16 cellular contexts compared by ENCODE assay signal in genomic region chr4:100049872-100050271, GRCh38.
A peak's percentile ranks its signal among the peaks of the same experiment; 100 is the strongest.
DNase-seq lines count a peak whose midpoint lies in the region; ATAC-seq, FAIRE-seq and TF ChIP-seq lines count a peak whose summit lies in the region.
"Had no signal": no experiment of that assay in that cellular context is flagged by ENCODE, and none has a peak within 500 bp of the region (broad histone marks: within the 10 kb centered on the region; RNA-seq: fewer than 3 reads in every experiment).

No MANE protein-coding gene starts in this region.

- no peak overlapping the region for H2AFZ ChIP-seq in mesenchymal stem cell (ENCODE audit: low read depth, low read length)

- no peak overlapping the region for H3K4ac ChIP-seq in mesenchymal stem cell (ENCODE audit: low read depth in 1 of 2, low read length in 2 of 2)

- H2BK120ac ChIP-seq in mesenchymal stem cell (ENCODE audit: low read depth, low read length): no peak overlapping the region

- no peak for FAIRE-seq in HTR-8/SVneo (lab: Jason Lieb, UNC)
- FAIRE-seq: K562 had no signal

- no peak overlapping the region for H2BK5ac ChIP-seq in mesenchymal stem cell (ENCODE audit: low read depth, low read length, poor library complexity, severe bottlenecking)

- no peak overlapping the region for H3K14ac ChIP-seq in mesenchymal stem cell (ENCODE audit: low read length in 2 of 2)

- H3K4me1 ChIP-seq in mesenchymal stem cell (ENCODE audit: control insufficient read depth, insufficient read depth, low read depth, low read length): no peaks in the 10 kb centered on the region
- H3K4me1 ChIP-seq: BE2C, SJCRH30 had no signal

- no peak overlapping the region for H3K23ac ChIP-seq in mesenchymal stem cell (ENCODE audit: low read length in 2 of 2)

- no peak overlapping the region for H2BK15ac ChIP-seq in mesenchymal stem cell (ENCODE audit: low read depth, poor library complexity, severe bottlenecking)

- DNase-seq in HFFc6 (peak; percentile 7), M059J (ENCODE audit: low read depth) (peak; percentile 29), epithelial cell of esophagus (ENCODE audit: low read depth) (peak; percentile 48), mesenchymal stem cell (no peak), occipital lobe (lab: John Stamatoyannopoulos, UW) (no peak), HTR-8/SVneo (ENCODE audit: insufficient read length, low spot score) (no peak)
- DNase-seq: BE2C, H7, NCI-H1092, NCI-H1436, NCI-H187 treated with DMSO at 0.1 percent for 48 hours, NCI-H748 treated with DMSO at 0.1 percent for 48 hours, SJCRH30 had no signal

- no peak overlapping the region for H3K4me3 Mint-ChIP-seq in HFFc6

- peak overlapping the region; percentile 65 for H3K27ac ChIP-seq in mesenchymal stem cell (ENCODE audit: low read length, poor library complexity, severe bottlenecking)
- H3K27ac ChIP-seq: SJCRH30 had no signal

- no peaks in the 10 kb centered on the region for H3K36me3 ChIP-seq in mesenchymal stem cell (ENCODE audit: control insufficient read depth in 1 of 2, insufficient read depth in 2 of 2, low read depth in 1 of 2, low read length in 2 of 2)
- H3K36me3 ChIP-seq: BE2C, SJCRH30 had no signal

- peaks cover 23% of the 10 kb centered on the region for H3K4me1 Mint-ChIP-seq in HFFc6 (ENCODE audit: low read depth)

- H3K79me1 ChIP-seq in mesenchymal stem cell (replicated peaks; ENCODE audit: low read length, poor library complexity, severe bottlenecking): no peaks in the 10 kb centered on the region

- no peak overlapping the region for H2BK12ac ChIP-seq in mesenchymal stem cell (ENCODE audit: low read length in 2 of 2)

- TF ChIP-seq CTCF in HFFc6 (IDR thresholded peaks at IDR 0.05): no peak
- no peak for TF ChIP-seq CTCF in epithelial cell of esophagus (IDR thresholded peaks at IDR 0.05; ENCODE audit: insufficient read depth, low read depth, low read length, missing control alignments)

- H3K9ac ChIP-seq in mesenchymal stem cell (ENCODE audit: low read length): no peak overlapping the region

- H3K4me2 ChIP-seq in mesenchymal stem cell (ENCODE audit: low read length, poor library complexity, severe bottlenecking): no peak overlapping the region

- no peak overlapping the region for H4K91ac ChIP-seq in mesenchymal stem cell (ENCODE audit: low read length)

- no peak overlapping the region for H2AK5ac ChIP-seq in mesenchymal stem cell (ENCODE audit: low read length, severe bottlenecking)

- no peak overlapping the region for H3K4me3 ChIP-seq in epithelial cell of esophagus (ENCODE audit: low read length)
- no peak overlapping the region for H3K4me3 ChIP-seq in mesenchymal stem cell (ENCODE audit: insufficient read depth in 1 of 2, low read depth in 1 of 2, low read length in 2 of 2)
- H3K4me3 ChIP-seq: K562, SJCRH30 had no signal

- no peaks in the 10 kb centered on the region for H3K9me3 Mint-ChIP-seq in HFFc6

- H3K27ac Mint-ChIP-seq in HFFc6: peak overlapping the region; percentile 0; the same call in 1 of the 2 replicates

- no peak overlapping the region for H3K18ac ChIP-seq in mesenchymal stem cell (ENCODE audit: low read depth in 1 of 2, low read length in 2 of 2)

- H3K9me3 ChIP-seq in mesenchymal stem cell (ENCODE audit: control insufficient read depth, low read length): no peaks in the 10 kb centered on the region
- H3K9me3 ChIP-seq: BE2C, SJCRH30 had no signal

- no peak overlapping the region for H4K8ac ChIP-seq in mesenchymal stem cell (ENCODE audit: low read length)

- ATAC-seq in HG03571 (IDR thresholded peaks at IDR 0.05; ENCODE audit: unreplicated experiment): no peak
- ATAC-seq: K562, Panc1 had no signal

- no peaks in the 10 kb centered on the region for H3K27me3 ChIP-seq in mesenchymal stem cell (ENCODE audit: control insufficient read depth in 1 of 2, insufficient read depth in 1 of 2, low read length in 2 of 2)
- H3K27me3 ChIP-seq: BE2C, SJCRH30 had no signal

- H3K27me3 Mint-ChIP-seq in HFFc6 (ENCODE audit: insufficient read depth): peaks cover 5% of the 10 kb centered on the region

- no peaks in the 10 kb centered on the region for H3K36me3 Mint-ChIP-seq in HFFc6 (ENCODE audit: low read depth)

Comparison
In these comparisons a context has a peak if more than half of its experiments do, and no peak if none do; other contexts are left out.
1. DNase-seq: peak in HFFc6 (single experiment), M059J (single experiment) and epithelial cell of esophagus (single experiment); none in mesenchymal stem cell (single experiment), occipital lobe (single experiment) and HTR-8/SVneo (single experiment).